Comparison of ENCODE assay signal across 27 cellular contexts in genomic region chr12:118884226-118884625, GRCh38.
"Had no signal": no experiment of that assay in that cellular context is flagged by ENCODE, and none has a peak within 500 bp of the region (broad histone marks: within the 10 kb centered on the region; RNA-seq: fewer than 3 reads in every experiment).

No MANE protein-coding gene starts in this region.

- DNase-seq: activated CD4-positive, alpha-beta T cell treated with anti-CD3 and anti-CD28 coated beads for 48 hours; activated CD4-positive, alpha-beta T cell treated with anti-CD3 and anti-CD28 coated beads, Interleukin-2, amount 50 U/mL, for 48 hours; activated CD8-positive, alpha-beta memory T cell treated with anti-CD3 and anti-CD28 coated beads for 24 hours; activated effector memory CD4-positive, alpha-beta T cell treated with Interleukin-2 at 50 U/mL for 16 hours; activated naive CD4-positive, alpha-beta T cell treated with Interleukin-2 at 50 U/mL for 16 hours; anterior cingulate cortex; body of pancreas; endodermal cell; glutamatergic neuron; hippocampal formation; mesenchymal stem cell; mucosa of descending colon; ovary; stimulated activated CD4-positive, alpha-beta T cell treated with anti-CD3 and anti-CD28 coated beads, Interleukin-12 subunit alpha, Interleukin-12 subunit beta, amount 100 ng/mL, for 4 hours; stimulated activated CD4-positive, alpha-beta T cell treated with anti-CD3 and anti-CD28 coated beads, Interleukin-4, amount 100 ng/mL, for 1 hour; stimulated activated naive CD8-positive, alpha-beta T cell treated with anti-CD3 and anti-CD28 coated beads, Interleukin-15, Interleukin-2, amounts not matched to agents 100 U/mL and 50 U/mL, for 24 hours; T-helper 9 cell; WERI-Rb-1 had no signal

- H3K4me1 Mint-ChIP-seq: endodermal cell had no signal

- H3K9me3 ChIP-seq: body of pancreas, esophagus muscularis mucosa, mucosa of descending colon, neutrophil, ovary, vagina had no signal

- H3K36me3 Mint-ChIP-seq: activated naive CD8-positive, alpha-beta T cell; natural killer cell treated with Interleukin-12 subunit alpha and Interleukin-12 subunit beta and Interleukin-15 and Interleukin-18, amount 100 ng/mL, for 72 hours; type B pancreatic cell had no signal

- H3K27ac ChIP-seq: body of pancreas, esophagus muscularis mucosa, neutrophil, ovary, skin epidermis, vagina, WERI-Rb-1 had no signal

- H3K4me3 Mint-ChIP-seq: activated naive CD8-positive, alpha-beta T cell; endodermal cell; natural killer cell treated with Interleukin-12 subunit alpha and Interleukin-12 subunit beta and Interleukin-15 and Interleukin-18, amount 100 ng/mL, for 72 hours; T-helper 1 cell treated with Interleukin-12 subunit alpha and Interleukin-12 subunit beta and Interleukin-4 antibody, amounts not matched to agents 30 μg/mL and 1 μg/mL, for 36 hours; type B pancreatic cell had no signal

- H3K27ac Mint-ChIP-seq: activated naive CD8-positive, alpha-beta T cell; endodermal cell; natural killer cell treated with Interleukin-12 subunit alpha and Interleukin-12 subunit beta and Interleukin-15 and Interleukin-18, amount 100 ng/mL, for 72 hours; progenitor cell of endocrine pancreas; T-helper 1 cell treated with Interleukin-12 subunit alpha and Interleukin-12 subunit beta and Interleukin-4 antibody, amounts not matched to agents 30 μg/mL and 1 μg/mL, for 36 hours; type B pancreatic cell had no signal

- H3K27me3 ChIP-seq: body of pancreas, esophagus muscularis mucosa, neutrophil, ovary, vagina had no signal

- H3K4me3 ChIP-seq: body of pancreas, esophagus muscularis mucosa, mucosa of descending colon, ovary, skin epidermis, vagina had no signal

- H3K36me3 ChIP-seq: esophagus muscularis mucosa, neutrophil, ovary, vagina, WERI-Rb-1 had no signal

- H3K9me3 Mint-ChIP-seq: endodermal cell, type B pancreatic cell had no signal

- H3K27me3 Mint-ChIP-seq: progenitor cell of endocrine pancreas, type B pancreatic cell had no signal

- H3K4me1 ChIP-seq: body of pancreas, esophagus muscularis mucosa, vagina had no signal
